11 cellular contexts compared by ENCODE assay signal in genomic region chr2:28588231-28588725, GRCh38.
A peak's percentile ranks its signal among the peaks of the same experiment; 100 is the strongest.
DNase-seq lines count a peak whose midpoint lies in the region; ATAC-seq and TF ChIP-seq lines count a peak whose summit lies in the region.
"Had no signal": no experiment of that assay in that cellular context is flagged by ENCODE, and none has a peak within 500 bp of the region (broad histone marks: within the 10 kb centered on the region; RNA-seq: fewer than 3 reads in every experiment).

No MANE protein-coding gene starts in this region.

- H3K27me3 Mint-ChIP-seq in Calu3 (ENCODE audit: unreplicated experiment): no peaks in the 10 kb centered on the region
- H3K27me3 Mint-ChIP-seq in activated CD8-positive, alpha-beta T cell treated with anti-CD3 and anti-CD28 coated beads, Interleukin-2, amount 10 ng/mL, durations not matched to agents 7 days and 5 days (ENCODE audit: low read depth): no peaks in the 10 kb centered on the region

- H3K4me1 ChIP-seq in BLaER1: peaks cover 27% of the 10 kb centered on the region
- H3K4me1 ChIP-seq: HAP-1 had no signal

- ATAC-seq in activated CD8-positive, alpha-beta T cell treated with anti-CD3 and anti-CD28 coated beads, Interleukin-2, amount 10 ng/mL, durations not matched to agents 7 days and 5 days: peak; percentile 9
- ATAC-seq in GM21447 (IDR thresholded peaks at IDR 0.05; ENCODE audit: unreplicated experiment): no peak
- ATAC-seq: natural killer cell treated with Interleukin-12 subunit alpha and Interleukin-12 subunit beta and Interleukin-15 and Interleukin-18, amount 100 ng/mL, for 72 hours had no signal

- no peak for TF ChIP-seq CTCF in Calu3 (IDR thresholded peaks at IDR 0.05; ENCODE audit: unreplicated experiment)

- no peaks in the 10 kb centered on the region for H3K9me3 Mint-ChIP-seq in Calu3 (ENCODE audit: low read depth, unreplicated experiment)
- H3K9me3 Mint-ChIP-seq in activated CD8-positive, alpha-beta T cell treated with anti-CD3 and anti-CD28 coated beads, Interleukin-2, amount 10 ng/mL, durations not matched to agents 7 days and 5 days (ENCODE audit: insufficient read depth): no peaks in the 10 kb centered on the region
- H3K9me3 Mint-ChIP-seq: activated naive CD4-positive, alpha-beta T cell treated with anti-CD3 and anti-CD28 coated beads for 36 hours; natural killer cell treated with Interleukin-12 subunit alpha and Interleukin-12 subunit beta and Interleukin-15 and Interleukin-18, amount 100 ng/mL, for 72 hours had no signal

- H3K4me1 Mint-ChIP-seq in Calu3 (ENCODE audit: low read depth, unreplicated experiment): peaks cover 17% of the 10 kb centered on the region
- H3K4me1 Mint-ChIP-seq in activated CD8-positive, alpha-beta T cell treated with anti-CD3 and anti-CD28 coated beads, Interleukin-2, amount 10 ng/mL, durations not matched to agents 7 days and 5 days (ENCODE audit: low read depth): peaks cover 59% of the 10 kb centered on the region

- no peak overlapping the region for H3K4me3 ChIP-seq in BLaER1
- H3K4me3 ChIP-seq: HAP-1 had no signal

- H3K4me2 ChIP-seq in BLaER1: peak overlapping the region; percentile 49

- H3K27me3 ChIP-seq in BLaER1: no peaks in the 10 kb centered on the region

- H3K9ac ChIP-seq in BLaER1: no peak overlapping the region

- POLR2A ChIA-PET in activated CD8-positive, alpha-beta T cell treated with anti-CD3 and anti-CD28 coated beads, Interleukin-2, amount 10 ng/mL, durations not matched to agents 7 days and 5 days (lab: Charles Lee): interaction anchor here (1.2 kb wide), 1 partner anchor 22 kb away, joined by 5 read pairs; no protein-coding TSS in a partner anchor

- no peaks in the 10 kb centered on the region for H3K36me3 ChIP-seq in BLaER1
- H3K36me3 ChIP-seq: HAP-1 had no signal

- H3K27ac ChIP-seq in BLaER1: no peak overlapping the region

- CTCF ChIA-PET in Calu3 (lab: Charles Lee): no interaction called here
- CTCF ChIA-PET in activated CD8-positive, alpha-beta T cell treated with anti-CD3 and anti-CD28 coated beads, Interleukin-2, amount 10 ng/mL, durations not matched to agents 7 days and 5 days (lab: Charles Lee): interaction anchor here (1.0 to 6.1 kb wide), 3 partner anchors 21 to 164 kb away, joined by 3 to 32 read pairs (median 5); no protein-coding TSS in a partner anchor

- no peak overlapping the region for H3K4me3 Mint-ChIP-seq in Calu3 (ENCODE audit: low read depth, unreplicated experiment)
- peak overlapping the region; percentile 23 for H3K4me3 Mint-ChIP-seq in activated CD8-positive, alpha-beta T cell treated with anti-CD3 and anti-CD28 coated beads, Interleukin-2, amount 10 ng/mL, durations not matched to agents 7 days and 5 days
- H3K4me3 Mint-ChIP-seq: activated naive CD4-positive, alpha-beta T cell treated with anti-CD3 and anti-CD28 coated beads for 36 hours; natural killer cell treated with Interleukin-12 subunit alpha and Interleukin-12 subunit beta and Interleukin-15 and Interleukin-18, amount 100 ng/mL, for 72 hours had no signal

- H3K9me3 ChIP-seq in BLaER1: no peaks in the 10 kb centered on the region
- H3K9me3 ChIP-seq: HAP-1 had no signal

- H3K36me3 Mint-ChIP-seq in Calu3 (ENCODE audit: insufficient read depth, unreplicated experiment): peaks cover 9% of the 10 kb centered on the region
- no peaks in the 10 kb centered on the region for H3K36me3 Mint-ChIP-seq in activated CD8-positive, alpha-beta T cell treated with anti-CD3 and anti-CD28 coated beads, Interleukin-2, amount 10 ng/mL, durations not matched to agents 7 days and 5 days (ENCODE audit: low read depth)
- H3K36me3 Mint-ChIP-seq: natural killer cell treated with Interleukin-12 subunit alpha and Interleukin-12 subunit beta and Interleukin-15 and Interleukin-18, amount 100 ng/mL, for 72 hours had no signal

- no peaks in the 10 kb centered on the region for H4K20me1 ChIP-seq in BLaER1

- intact Hi-C loops in Calu3 (cut with micrococcal nuclease; ENCODE audit: unreplicated experiment): no loop called here

- BruUV-seq in Calu3 (replicated peaks; lab: Mats Ljungman, UMichigan): no TSS peak

- peak overlapping the region; percentile 15 for H3K27ac Mint-ChIP-seq in Calu3 (ENCODE audit: unreplicated experiment)
- H3K27ac Mint-ChIP-seq in activated CD8-positive, alpha-beta T cell treated with anti-CD3 and anti-CD28 coated beads, Interleukin-2, amount 10 ng/mL, durations not matched to agents 7 days and 5 days: peak overlapping the region; percentile 51
- H3K27ac Mint-ChIP-seq: activated naive CD4-positive, alpha-beta T cell treated with anti-CD3 and anti-CD28 coated beads for 36 hours; natural killer cell treated with Interleukin-12 subunit alpha and Interleukin-12 subunit beta and Interleukin-15 and Interleukin-18, amount 100 ng/mL, for 72 hours had no signal

- no peak for DNase-seq in Calu3
- DNase-seq in activated CD8-positive, alpha-beta T cell treated with anti-CD3 and anti-CD28 coated beads, Interleukin-2, amount 10 ng/mL, durations not matched to agents 7 days and 5 days: peak; percentile 35
- DNase-seq in medulla oblongata (ENCODE audit: extremely low spot score): peak; percentile 21
- no peak for DNase-seq in OCI-M2 (lab: John Stamatoyannopoulos, UW; ENCODE audit: unreplicated experiment)
- no peak for DNase-seq in NCI-H1930 (lab: John Stamatoyannopoulos, UW)
- DNase-seq in cerebellar nuclear complex (lab: John Stamatoyannopoulos, UW): no peak
- DNase-seq: activated naive CD4-positive, alpha-beta T cell treated with anti-CD3 and anti-CD28 coated beads for 36 hours had no signal

Comparison
In these comparisons a context has a peak if more than half of its experiments do, and no peak if none do; other contexts are left out.
1. DNase-seq: peak in activated CD8-positive, alpha-beta T cell treated with anti-CD3 and anti-CD28 coated beads, Interleukin-2, amount 10 ng/mL, durations not matched to agents 7 days and 5 days (single experiment) and medulla oblongata (single experiment); none in Calu3 (single experiment), OCI-M2 (single experiment), NCI-H1930 (0 of 2) and cerebellar nuclear complex (0 of 2).